8 cellular contexts compared by ENCODE assay signal in the genomic region with DNA sequence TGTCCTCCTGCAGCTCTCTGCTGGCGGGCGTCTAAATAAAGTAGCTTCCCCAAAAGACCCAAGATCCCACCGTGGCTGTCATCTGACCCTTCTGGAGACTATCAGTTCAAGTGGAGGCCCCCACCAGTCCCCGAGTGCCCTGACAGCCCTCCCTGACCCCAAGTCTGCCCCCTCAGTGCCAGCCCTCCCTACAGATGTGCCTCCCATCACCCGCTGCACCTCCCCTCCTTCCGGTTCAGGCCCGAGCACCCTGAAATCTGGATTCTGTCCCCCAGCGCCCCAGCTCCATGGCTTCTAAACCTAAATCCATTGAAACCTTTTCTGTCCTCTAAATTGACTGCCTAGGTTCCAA. TPM values are rescaled to one million over a fixed set of nuclear protein-coding genes. Genes with fewer than 3 reads are reported as not detected.
DNase-seq lines count a peak whose midpoint lies in the region; ATAC-seq and TF ChIP-seq lines count a peak whose summit lies in the region.

No MANE protein-coding gene starts in this region.

- no peaks in the 10 kb centered on the region for H3K27me3 Mint-ChIP-seq in activated naive CD4-positive, alpha-beta T cell treated with anti-CD3 and anti-CD28 coated beads, Interleukin-2, amount 10 ng/mL, durations not matched to agents 7 days and 5 days

- H3K4me3 ChIP-seq in BLaER1 treated with 17β-estradiol and CSF1 and Interleukin-3, amounts not matched to agents 10 nM and 100 nM, result peak overlapping the region; percentile 71 to 94 (median 84)
- H3K4me3 ChIP-seq in right cardiac atrium (ENCODE audit: low read length) (peak overlapping the region; percentile 95), spleen (peak overlapping the region; percentile 63 to 96 (median 82))

- peak overlapping the region; percentile 80 for H3K27ac Mint-ChIP-seq in activated naive CD4-positive, alpha-beta T cell treated with anti-CD3 and anti-CD28 coated beads, Interleukin-2, amount 10 ng/mL, durations not matched to agents 7 days and 5 days

- ATAC-seq in HG03432 (IDR thresholded peaks at IDR 0.05; ENCODE audit: unreplicated experiment) (peak; percentile 9), right cardiac atrium (peak; percentile 22 to 53), HG03045 (IDR thresholded peaks at IDR 0.05; ENCODE audit: unreplicated experiment) (no peak), HG03139 (IDR thresholded peaks at IDR 0.05; ENCODE audit: unreplicated experiment) (no peak), GM18519 (IDR thresholded peaks at IDR 0.05; ENCODE audit: low FRiP score, unreplicated experiment) (no peak)

- WGBS in right cardiac atrium, result 6% methylated on average over 8 of the region's 8 CpGs
- 0 to 5% (median 2%) methylated on average over 5 to 8 of the region's 8 CpGs for WGBS in spleen, 5 donors

- peaks cover 65% of the 10 kb centered on the region for H3K4me1 Mint-ChIP-seq in activated naive CD4-positive, alpha-beta T cell treated with anti-CD3 and anti-CD28 coated beads, Interleukin-2, amount 10 ng/mL, durations not matched to agents 7 days and 5 days

- peaks cover 0 to 18% (median 0%) of the 10 kb centered on the region in 11 experiments; a peak in 7 of 22 replicates for H4K20me1 ChIP-seq in BLaER1 treated with 17β-estradiol and CSF1 and Interleukin-3, amounts not matched to agents 10 nM and 100 nM

- peaks cover 38 to 83% (median 70%) of the 10 kb centered on the region in 10 experiments for H3K4me1 ChIP-seq in BLaER1 treated with 17β-estradiol and CSF1 and Interleukin-3, amounts not matched to agents 10 nM and 100 nM
- H3K4me1 ChIP-seq in right cardiac atrium (ENCODE audit: control insufficient read depth, insufficient read depth, low read length) (peaks cover 4% of the 10 kb centered on the region), spleen (peaks cover 29 to 96% (median 65%) of the 10 kb centered on the region in 6 donors)

- H3K4me3 Mint-ChIP-seq in activated naive CD4-positive, alpha-beta T cell treated with anti-CD3 and anti-CD28 coated beads, Interleukin-2, amount 10 ng/mL, durations not matched to agents 7 days and 5 days, result peak overlapping the region; percentile 98

- peak overlapping the region; percentile 88 to 99 (median 94) for H3K27ac ChIP-seq in BLaER1 treated with 17β-estradiol and CSF1 and Interleukin-3, amounts not matched to agents 10 nM and 100 nM
- peak overlapping the region; percentile 79 for H3K27ac ChIP-seq in right cardiac atrium (ENCODE audit: low read length)
- peak overlapping the region; percentile 92 to 97 (median 95) for H3K27ac ChIP-seq in spleen

- H3K9ac ChIP-seq in BLaER1 treated with 17β-estradiol and CSF1 and Interleukin-3, amounts not matched to agents 10 nM and 100 nM, result peak overlapping the region; percentile 88 to 99 (median 97)

- TF ChIP-seq CTCF in spleen (IDR thresholded peaks at IDR 0.05 in 8 of 11, conservative IDR thresholded peaks at IDR 0.05 in 3 of 11), result no peak

- intact Hi-C loops in right cardiac atrium (cut with DNase I), result no loop called here
- intact Hi-C loops in spleen (cut with DNase I; ENCODE audit: low total_unique reads), result no loop called here

- TF ChIP-seq POLR2A in spleen (IDR thresholded peaks at IDR 0.05), result no peak

- H3K9me3 Mint-ChIP-seq in activated naive CD4-positive, alpha-beta T cell treated with anti-CD3 and anti-CD28 coated beads, Interleukin-2, amount 10 ng/mL, durations not matched to agents 7 days and 5 days, result no peaks in the 10 kb centered on the region

- H3K36me3 ChIP-seq in BLaER1 treated with 17β-estradiol and CSF1 and Interleukin-3, amounts not matched to agents 10 nM and 100 nM, result peaks cover 45 to 77% (median 64%) of the 10 kb centered on the region in 11 experiments
- H3K36me3 ChIP-seq in spleen, result peaks cover 0 to 71% (median 32%) of the 10 kb centered on the region in 6 donors

- H3K36me3 Mint-ChIP-seq in activated naive CD4-positive, alpha-beta T cell treated with anti-CD3 and anti-CD28 coated beads, Interleukin-2, amount 10 ng/mL, durations not matched to agents 7 days and 5 days, result peaks cover 64% of the 10 kb centered on the region

- no peaks in the 10 kb centered on the region for H3K27me3 ChIP-seq in BLaER1 treated with 17β-estradiol and CSF1 and Interleukin-3, amounts not matched to agents 10 nM and 100 nM
- H3K27me3 ChIP-seq in right cardiac atrium (ENCODE audit: control insufficient read depth, insufficient read depth) (no peaks in the 10 kb centered on the region), spleen (replicated peaks in 1 of 7) (no peaks in the 10 kb centered on the region)

- CTCF ChIA-PET in activated naive CD4-positive, alpha-beta T cell treated with anti-CD3 and anti-CD28 coated beads, Interleukin-2, amount 10 ng/mL, durations not matched to agents 7 days and 5 days (lab: Charles Lee), result interaction anchor here (1.1 to 2.4 kb wide), 2 partner anchors 62 to 95 kb away, joined by 4 to 8 read pairs; no protein-coding TSS in a partner anchor

- peak; percentile 63 for DNase-seq in activated naive CD4-positive, alpha-beta T cell treated with anti-CD3 and anti-CD28 coated beads, Interleukin-2, amount 10 ng/mL, durations not matched to agents 7 days and 5 days
- DNase-seq in right cardiac atrium (peak in 2 of 3 donors; percentile 58 to 73), spleen (peak; percentile 88)

- H3K4me2 ChIP-seq in BLaER1 treated with 17β-estradiol and CSF1 and Interleukin-3, amounts not matched to agents 10 nM and 100 nM, result peak overlapping the region; percentile 84 to 97 (median 95)

- H3K9me3 ChIP-seq in BLaER1 treated with 17β-estradiol and CSF1 and Interleukin-3, amounts not matched to agents 10 nM and 100 nM (replicated peaks in 1 of 11), result 0 out of 22 replicates have a peak, but pooled peaks cover 0 to 2% (median 0%) of the 10 kb centered on the region in 11 experiments
- H3K9me3 ChIP-seq in right cardiac atrium (ENCODE audit: control insufficient read depth, low read length) (no peaks in the 10 kb centered on the region), spleen (no peaks in the 10 kb centered on the region)

RNA-seq across cellular contexts. Expression of a gene that starts 0.6 kb away (rescaled TPM):
- total RNA-seq in right cardiac atrium, result 10 to 100 TPM in 3 of 4 donors, 1 to 10 TPM in 1; 9.8 to 11.9 (median 11.3) TPM
- polyA plus RNA-seq in right cardiac atrium, result 11.6 TPM
- 10 to 100 TPM; 44.1 to 89.7 (median 60.7) TPM for total RNA-seq in spleen
- 10 to 100 TPM; 25.4 to 29.6 (median 29.3) TPM for polyA plus RNA-seq in spleen

RNA-seq across cellular contexts. Expression of a gene that starts 37.0 kb away (rescaled TPM):
- total RNA-seq in right cardiac atrium (10 to 100 TPM; 11.8 to 21.7 (median 16.8) TPM), spleen (100 to 1,000 TPM in 2 of 7 donors, 10 to 100 TPM in 5; 54.7 to 124 (median 86.8) TPM)
- polyA plus RNA-seq in right cardiac atrium (12.7 TPM), spleen (10 to 100 TPM; 20.4 to 22.3 (median 22.0) TPM)

RNA-seq across cellular contexts. Expression of a gene that starts 58.0 kb away (rescaled TPM):
- total RNA-seq in right cardiac atrium, result 10 to 100 TPM; 24.0 to 28.7 (median 26.5) TPM
- 9.6 TPM for polyA plus RNA-seq in right cardiac atrium
- total RNA-seq in spleen, result 10 to 100 TPM; 53.2 to 86.1 (median 75.6) TPM
- 10 to 100 TPM in 2 of 3 donors, 1 to 10 TPM in 1; 9.2 to 12.8 (median 10.1) TPM for polyA plus RNA-seq in spleen

Comparison
In these comparisons a context has a peak if more than half of its experiments do, and no peak if none do; other contexts are left out.
1. ATAC-seq: peak in HG03432 (single experiment) and right cardiac atrium (2 of 2); none in HG03045 (single experiment), HG03139 (single experiment) and GM18519 (single experiment).
2. Peak in every context shown above with its lines, with median percentiles within 50 percentile points of each other: H3K27ac ChIP-seq, H3K4me3 ChIP-seq and DNase-seq.